In the genomic region with DNA sequence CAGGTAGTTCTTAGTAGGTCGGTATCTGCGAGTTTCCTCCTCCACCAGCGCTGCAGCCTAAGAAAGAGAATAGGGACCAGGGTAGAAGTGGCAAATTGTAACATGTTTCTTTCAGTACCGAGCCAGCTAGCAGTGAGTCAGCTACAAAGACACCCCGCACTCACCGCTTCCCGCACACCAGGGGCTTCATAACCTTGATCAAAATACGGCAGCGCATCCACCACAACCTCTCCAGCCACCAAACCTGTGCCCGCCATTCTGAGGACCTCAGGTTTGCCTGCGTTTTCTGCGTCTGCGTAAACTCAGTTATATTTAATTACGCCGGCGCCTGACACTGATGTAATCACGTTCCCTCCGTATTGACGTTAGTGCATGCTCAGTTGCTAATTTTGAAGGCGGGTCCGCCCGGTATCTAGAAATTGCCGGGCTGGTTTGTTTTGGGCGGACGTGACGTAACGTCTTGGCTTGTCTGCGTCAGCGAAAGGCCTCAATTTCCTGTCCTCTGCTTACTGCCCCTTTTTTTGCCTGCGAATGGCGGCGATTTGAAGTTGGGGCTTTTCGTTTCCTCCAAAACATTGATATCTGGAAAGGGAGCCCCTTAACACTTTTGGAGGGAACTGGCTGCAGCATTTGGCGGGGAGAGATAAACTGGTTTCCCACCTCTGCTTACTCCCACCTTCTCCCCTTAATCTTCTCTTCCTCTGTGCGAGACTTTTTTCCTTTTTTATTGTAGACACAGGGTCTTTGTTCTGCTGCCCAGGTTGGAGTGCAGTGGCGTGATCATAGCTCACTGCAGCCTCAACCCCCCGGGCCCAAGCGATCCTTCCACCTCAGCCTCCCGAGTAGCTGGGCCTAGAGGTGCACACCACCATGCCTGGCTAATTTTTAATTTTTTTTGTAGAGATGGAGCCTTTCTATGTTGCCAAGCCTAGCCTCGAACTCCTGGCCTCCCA, we compare ENCODE assay signal across 1 cellular context.
TF ChIP-seq lines count a peak whose summit lies in the region.

Gene BCAS2, minus strand, starts transcription at position 281 of the 953 bp plus-strand sequence. Its CDS starts 24 bp downstream, at position 257.

TF ChIP-seq in K562, 482 proteins besides CTCF, POLR2A, EP300 and RAD21 (continued from another document and continues in another):
- TF ChIP-seq, protein P1, sequence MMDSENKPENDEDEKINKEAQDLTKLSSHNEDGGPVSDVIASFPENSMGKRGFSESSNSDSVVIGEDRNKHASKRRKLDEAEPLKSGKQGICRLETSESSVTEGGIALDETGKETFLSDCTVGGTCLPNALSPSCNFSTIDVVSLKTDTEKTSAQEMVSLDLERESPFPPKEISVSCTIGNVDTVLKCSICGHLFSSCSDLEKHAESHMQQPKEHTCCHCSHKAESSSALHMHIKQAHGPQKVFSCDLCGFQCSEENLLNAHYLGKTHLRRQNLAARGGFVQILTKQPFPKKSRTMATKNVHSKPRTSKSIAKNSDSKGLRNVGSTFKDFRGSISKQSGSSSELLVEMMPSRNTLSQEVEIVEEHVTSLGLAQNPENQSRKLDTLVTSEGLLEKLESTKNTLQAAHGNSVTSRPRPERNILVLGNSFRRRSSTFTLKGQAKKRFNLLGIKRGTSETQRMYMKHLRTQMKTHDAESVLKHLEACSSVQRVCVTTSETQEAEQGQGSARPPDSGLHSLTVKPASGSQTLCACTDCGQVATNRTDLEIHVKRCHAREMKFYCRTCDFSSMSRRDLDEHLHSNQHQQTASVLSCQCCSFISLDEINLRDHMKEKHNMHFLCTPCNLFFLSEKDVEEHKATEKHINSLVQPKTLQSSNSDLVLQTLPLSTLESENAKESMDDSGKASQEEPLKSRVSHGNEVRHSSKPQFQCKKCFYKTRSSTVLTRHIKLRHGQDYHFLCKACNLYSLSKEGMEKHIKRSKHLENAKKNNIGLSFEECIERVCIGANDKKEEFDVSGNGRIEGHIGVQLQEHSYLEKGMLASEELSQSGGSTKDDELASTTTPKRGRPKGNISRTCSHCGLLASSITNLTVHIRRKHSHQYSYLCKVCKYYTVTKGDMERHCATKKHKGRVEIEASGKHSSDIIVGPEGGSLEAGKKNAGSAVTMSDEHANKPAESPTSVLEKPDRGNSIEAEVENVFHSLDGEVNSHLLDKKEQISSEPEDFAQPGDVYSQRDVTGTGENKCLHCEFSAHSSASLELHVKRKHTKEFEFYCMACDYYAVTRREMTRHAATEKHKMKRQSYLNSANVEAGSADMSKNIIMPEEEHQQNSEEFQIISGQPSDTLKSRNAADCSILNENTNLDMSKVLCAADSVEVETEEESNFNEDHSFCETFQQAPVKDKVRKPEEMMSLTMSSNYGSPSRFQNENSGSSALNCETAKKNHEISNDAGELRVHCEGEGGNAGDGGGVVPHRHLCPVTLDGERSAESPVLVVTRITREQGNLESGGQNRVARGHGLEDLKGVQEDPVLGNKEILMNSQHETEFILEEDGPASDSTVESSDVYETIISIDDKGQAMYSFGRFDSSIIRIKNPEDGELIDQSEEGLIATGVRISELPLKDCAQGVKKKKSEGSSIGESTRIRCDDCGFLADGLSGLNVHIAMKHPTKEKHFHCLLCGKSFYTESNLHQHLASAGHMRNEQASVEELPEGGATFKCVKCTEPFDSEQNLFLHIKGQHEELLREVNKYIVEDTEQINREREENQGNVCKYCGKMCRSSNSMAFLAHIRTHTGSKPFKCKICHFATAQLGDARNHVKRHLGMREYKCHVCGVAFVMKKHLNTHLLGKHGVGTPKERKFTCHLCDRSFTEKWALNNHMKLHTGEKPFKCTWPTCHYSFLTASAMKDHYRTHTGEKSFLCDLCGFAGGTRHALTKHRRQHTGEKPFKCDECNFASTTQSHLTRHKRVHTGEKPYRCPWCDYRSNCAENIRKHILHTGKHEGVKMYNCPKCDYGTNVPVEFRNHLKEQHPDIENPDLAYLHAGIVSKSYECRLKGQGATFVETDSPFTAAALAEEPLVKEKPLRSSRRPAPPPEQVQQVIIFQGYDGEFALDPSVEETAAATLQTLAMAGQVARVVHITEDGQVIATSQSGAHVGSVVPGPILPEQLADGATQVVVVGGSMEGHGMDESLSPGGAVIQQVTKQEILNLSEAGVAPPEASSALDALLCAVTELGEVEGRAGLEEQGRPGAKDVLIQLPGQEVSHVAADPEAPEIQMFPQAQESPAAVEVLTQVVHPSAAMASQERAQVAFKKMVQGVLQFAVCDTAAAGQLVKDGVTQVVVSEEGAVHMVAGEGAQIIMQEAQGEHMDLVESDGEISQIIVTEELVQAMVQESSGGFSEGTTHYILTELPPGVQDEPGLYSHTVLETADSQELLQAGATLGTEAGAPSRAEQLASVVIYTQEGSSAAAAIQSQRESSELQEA (IDR thresholded peaks at IDR 0.05; ENCODE audit: low read depth), result no peak
- TF ChIP-seq XRCC4 (IDR thresholded peaks at IDR 0.05; ENCODE audit: extremely low read depth, insufficient read depth, insufficient read length) (no peak), BRCA1 (IDR thresholded peaks at IDR 0.05) (no peak), BRCA1 (CRISPR knock-in tag; IDR thresholded peaks at IDR 0.05) (no peak), ZNF707 (CRISPR knock-in tag; conservative IDR thresholded peaks at IDR 0.05) (no peak), BRD4 (IDR thresholded peaks at IDR 0.05) (peak; percentile 73; the same call in 1 of the 2 replicates), SMAD3 (CRISPR knock-in tag; conservative IDR thresholded peaks at IDR 0.05) (peak; percentile 53; the same call in 1 of the 2 replicates), MXD1 (CRISPR knock-in tag; IDR thresholded peaks at IDR 0.05; ENCODE audit: borderline replicate concordance, poor library complexity, severe bottlenecking) (no peak), TBP (optimal IDR thresholded peaks at IDR 0.05; ENCODE audit: low read depth, low read length) (peak; percentile 76), FOXK2 (conservative IDR thresholded peaks at IDR 0.05 in 1 of 2, IDR thresholded peaks at IDR 0.05 in 1 of 2; ENCODE audit: low read depth in 2 of 2) (peak; percentile 95 to 98), TFE3 (CRISPR knock-in tag; IDR thresholded peaks at IDR 0.05) (no peak), NFRKB (IDR thresholded peaks at IDR 0.05; ENCODE audit: low read depth) (peak; percentile 98), ZBED1 (IDR thresholded peaks at IDR 0.05) (peak; percentile 66; the same call in 1 of the 2 replicates), NR3C1 (CRISPR knock-in tag; IDR thresholded peaks at IDR 0.05) (no peak), MCM7 (IDR thresholded peaks at IDR 0.05) (no peak), ZBTB2 (IDR thresholded peaks at IDR 0.05) (peak; percentile 99)
- TF ChIP-seq, protein P2, sequence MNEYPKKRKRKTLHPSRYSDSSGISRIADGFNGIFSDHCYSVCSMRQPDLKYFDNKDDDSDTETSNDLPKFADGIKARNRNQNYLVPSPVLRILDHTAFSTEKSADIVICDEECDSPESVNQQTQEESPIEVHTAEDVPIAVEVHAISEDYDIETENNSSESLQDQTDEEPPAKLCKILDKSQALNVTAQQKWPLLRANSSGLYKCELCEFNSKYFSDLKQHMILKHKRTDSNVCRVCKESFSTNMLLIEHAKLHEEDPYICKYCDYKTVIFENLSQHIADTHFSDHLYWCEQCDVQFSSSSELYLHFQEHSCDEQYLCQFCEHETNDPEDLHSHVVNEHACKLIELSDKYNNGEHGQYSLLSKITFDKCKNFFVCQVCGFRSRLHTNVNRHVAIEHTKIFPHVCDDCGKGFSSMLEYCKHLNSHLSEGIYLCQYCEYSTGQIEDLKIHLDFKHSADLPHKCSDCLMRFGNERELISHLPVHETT (CRISPR knock-in tag; conservative IDR thresholded peaks at IDR 0.05 in 1 of 2, IDR thresholded peaks at IDR 0.05 in 1 of 2), result peak in 1 of 2 experiments; percentile 80; a peak in 2 of 4 replicates
- TF ChIP-seq, protein P3, sequence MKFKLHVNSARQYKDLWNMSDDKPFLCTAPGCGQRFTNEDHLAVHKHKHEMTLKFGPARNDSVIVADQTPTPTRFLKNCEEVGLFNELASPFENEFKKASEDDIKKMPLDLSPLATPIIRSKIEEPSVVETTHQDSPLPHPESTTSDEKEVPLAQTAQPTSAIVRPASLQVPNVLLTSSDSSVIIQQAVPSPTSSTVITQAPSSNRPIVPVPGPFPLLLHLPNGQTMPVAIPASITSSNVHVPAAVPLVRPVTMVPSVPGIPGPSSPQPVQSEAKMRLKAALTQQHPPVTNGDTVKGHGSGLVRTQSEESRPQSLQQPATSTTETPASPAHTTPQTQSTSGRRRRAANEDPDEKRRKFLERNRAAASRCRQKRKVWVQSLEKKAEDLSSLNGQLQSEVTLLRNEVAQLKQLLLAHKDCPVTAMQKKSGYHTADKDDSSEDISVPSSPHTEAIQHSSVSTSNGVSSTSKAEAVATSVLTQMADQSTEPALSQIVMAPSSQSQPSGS (CRISPR knock-in tag; IDR thresholded peaks at IDR 0.05), result no peak
- TF ChIP-seq, protein P4, sequence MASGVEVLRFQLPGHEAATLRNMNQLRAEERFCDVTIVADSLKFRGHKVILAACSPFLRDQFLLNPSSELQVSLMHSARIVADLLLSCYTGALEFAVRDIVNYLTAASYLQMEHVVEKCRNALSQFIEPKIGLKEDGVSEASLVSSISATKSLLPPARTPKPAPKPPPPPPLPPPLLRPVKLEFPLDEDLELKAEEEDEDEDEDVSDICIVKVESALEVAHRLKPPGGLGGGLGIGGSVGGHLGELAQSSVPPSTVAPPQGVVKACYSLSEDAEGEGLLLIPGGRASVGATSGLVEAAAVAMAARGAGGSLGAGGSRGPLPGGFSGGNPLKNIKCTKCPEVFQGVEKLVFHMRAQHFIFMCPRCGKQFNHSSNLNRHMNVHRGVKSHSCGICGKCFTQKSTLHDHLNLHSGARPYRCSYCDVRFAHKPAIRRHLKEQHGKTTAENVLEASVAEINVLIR (CRISPR knock-in tag; IDR thresholded peaks at IDR 0.05), result peak; percentile 97
- TF ChIP-seq, protein P5, sequence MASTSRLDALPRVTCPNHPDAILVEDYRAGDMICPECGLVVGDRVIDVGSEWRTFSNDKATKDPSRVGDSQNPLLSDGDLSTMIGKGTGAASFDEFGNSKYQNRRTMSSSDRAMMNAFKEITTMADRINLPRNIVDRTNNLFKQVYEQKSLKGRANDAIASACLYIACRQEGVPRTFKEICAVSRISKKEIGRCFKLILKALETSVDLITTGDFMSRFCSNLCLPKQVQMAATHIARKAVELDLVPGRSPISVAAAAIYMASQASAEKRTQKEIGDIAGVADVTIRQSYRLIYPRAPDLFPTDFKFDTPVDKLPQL (IDR thresholded peaks at IDR 0.05; ENCODE audit: extremely low read depth, insufficient read length), result no peak
